Comparison of ENCODE assay signal across 1 cellular context in the genomic region with DNA sequence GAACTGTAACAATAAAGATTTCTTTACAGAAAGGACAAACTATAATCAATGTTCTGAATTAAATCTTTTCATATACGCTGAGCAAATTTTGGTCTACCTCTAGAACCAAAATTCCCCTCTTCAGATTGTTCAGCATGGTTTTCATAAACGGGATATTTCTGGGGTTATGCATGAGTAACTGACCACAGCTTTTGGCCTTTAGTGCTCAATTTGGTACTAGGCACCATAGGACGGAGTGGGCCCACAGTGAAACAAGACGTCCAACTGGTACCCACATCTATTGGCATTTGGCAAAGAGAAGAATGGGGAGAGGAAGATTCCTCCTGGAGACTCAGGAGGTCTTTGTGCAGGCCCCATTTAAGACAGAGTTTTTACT.
TF ChIP-seq lines count a peak whose summit lies in the region.

No MANE protein-coding gene starts in this region.

TF ChIP-seq in WTC11, 78 proteins besides CTCF, POLR2A, EP300 and RAD21 (continued from another document):
- no peak for TF ChIP-seq ERG (CRISPR knock-in tag; IDR thresholded peaks at IDR 0.05)
- TF ChIP-seq CBFB (CRISPR knock-in tag; IDR thresholded peaks at IDR 0.05; ENCODE audit: low read depth) = no peak
- TF ChIP-seq TP53 (CRISPR knock-in tag; IDR thresholded peaks at IDR 0.05) = no peak
- TF ChIP-seq, protein P1, sequence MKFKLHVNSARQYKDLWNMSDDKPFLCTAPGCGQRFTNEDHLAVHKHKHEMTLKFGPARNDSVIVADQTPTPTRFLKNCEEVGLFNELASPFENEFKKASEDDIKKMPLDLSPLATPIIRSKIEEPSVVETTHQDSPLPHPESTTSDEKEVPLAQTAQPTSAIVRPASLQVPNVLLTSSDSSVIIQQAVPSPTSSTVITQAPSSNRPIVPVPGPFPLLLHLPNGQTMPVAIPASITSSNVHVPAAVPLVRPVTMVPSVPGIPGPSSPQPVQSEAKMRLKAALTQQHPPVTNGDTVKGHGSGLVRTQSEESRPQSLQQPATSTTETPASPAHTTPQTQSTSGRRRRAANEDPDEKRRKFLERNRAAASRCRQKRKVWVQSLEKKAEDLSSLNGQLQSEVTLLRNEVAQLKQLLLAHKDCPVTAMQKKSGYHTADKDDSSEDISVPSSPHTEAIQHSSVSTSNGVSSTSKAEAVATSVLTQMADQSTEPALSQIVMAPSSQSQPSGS (CRISPR knock-in tag; IDR thresholded peaks at IDR 0.05; ENCODE audit: borderline replicate concordance, low read depth) = no peak
- TF ChIP-seq, protein P2, sequence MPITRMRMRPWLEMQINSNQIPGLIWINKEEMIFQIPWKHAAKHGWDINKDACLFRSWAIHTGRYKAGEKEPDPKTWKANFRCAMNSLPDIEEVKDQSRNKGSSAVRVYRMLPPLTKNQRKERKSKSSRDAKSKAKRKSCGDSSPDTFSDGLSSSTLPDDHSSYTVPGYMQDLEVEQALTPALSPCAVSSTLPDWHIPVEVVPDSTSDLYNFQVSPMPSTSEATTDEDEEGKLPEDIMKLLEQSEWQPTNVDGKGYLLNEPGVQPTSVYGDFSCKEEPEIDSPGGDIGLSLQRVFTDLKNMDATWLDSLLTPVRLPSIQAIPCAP (CRISPR knock-in tag; IDR thresholded peaks at IDR 0.05) = no peak
- TF ChIP-seq ATF3 (CRISPR knock-in tag; conservative IDR thresholded peaks at IDR 0.05) = no peak
